In genomic region chr14:59483819-59484610, GRCh38 we compare ENCODE assay signal across 8 cellular contexts. TPM values are rescaled to one million over a fixed set of nuclear protein-coding genes. Genes with fewer than 3 reads are reported as not detected.
DNase-seq lines count a peak whose midpoint lies in the region; ATAC-seq and TF ChIP-seq lines count a peak whose summit lies in the region.

TSS of gene JKAMP (plus strand) at chr14:59484517. CDS start at chr14:59484590, 73 bp downstream.
TSS of gene L3HYPDH (minus strand) at chr14:59484408. CDS start at chr14:59484316, 92 bp downstream.

- ATAC-seq in GM19438 (IDR thresholded peaks at IDR 0.05; ENCODE audit: low read depth, unreplicated experiment) (peak; percentile 85), HG03575 (IDR thresholded peaks at IDR 0.05; ENCODE audit: extremely low read depth, insufficient number of reproducible peaks, low FRiP score, unreplicated experiment) (peak; percentile 60), right lobe of liver (peak; percentile 92 to 97 (median 93))

- WGBS in right lobe of liver (ENCODE audit: insufficient coverage, low coverage, low lambda C conversion rate, missing lambda C conversion rate), result 0% methylated on average over 12 of the region's 89 CpGs

- peak; percentile 59 to 67 (median 62) for TF ChIP-seq CTCF in right lobe of liver (IDR thresholded peaks at IDR 0.05)

- H3K4me3 ChIP-seq in CD4-positive, alpha-beta memory T cell (ENCODE audit: low read length in 2 of 2), result peak within 1 kb of the TSS; percentile 85 to 87
- peak within 1 kb of the TSS; percentile 53 to 93 (median 90) for H3K4me3 ChIP-seq in right lobe of liver

- H3K27me3 Mint-ChIP-seq in CD4-positive, alpha-beta memory T cell, result no peaks in the 10 kb centered on the region

- peak within 1 kb of the TSS; percentile 92 to 98 (median 96) for H3K4me3 Mint-ChIP-seq in CD4-positive, alpha-beta memory T cell

- peak; percentile 95 to 97 (median 95) for DNase-seq in CD4-positive, alpha-beta memory T cell
- DNase-seq in NCI-H82 (lab: John Stamatoyannopoulos, UW) (peak; percentile 97), dermis microvascular lymphatic vessel endothelial cell (ENCODE audit: low read depth in 2 of 2) (peak; percentile 87 to 96), right lobe of liver (peak; percentile 98 to 99 (median 99))
- DNase-seq in activated CD4-positive, alpha-beta T cell treated with anti-CD3 and anti-CD28 coated beads, Interleukin-2, amount 50 U/mL, for 48 hours, result peak; percentile 99
- peak; percentile 97 to 98 for DNase-seq in stimulated activated CD4-positive, alpha-beta T cell treated with anti-CD3 and anti-CD28 coated beads, Interleukin-4, amount 100 ng/mL, for 4 hours

- POLR2A ChIA-PET in CD4-positive, alpha-beta memory T cell (lab: Charles Lee; ENCODE audit: partially characterized antibody), result interaction anchor here (0.6 to 3.0 kb wide), 19 partner anchors 8 to 1497 kb away, joined by 3 to 39 read pairs (median 4); partner anchors contain the start of genes ARID4A, CCDC175, DAAM1 and DHRS7

- no peaks in the 10 kb centered on the region for H3K9me3 ChIP-seq in CD4-positive, alpha-beta memory T cell (ENCODE audit: control insufficient read depth in 1 of 2, low read length in 2 of 2)
- no peaks in the 10 kb centered on the region for H3K9me3 ChIP-seq in right lobe of liver

- intact Hi-C loops in CD4-positive, alpha-beta memory T cell (cut with micrococcal nuclease), result loop anchor here (1.0 to 2.0 kb wide), 9 partner anchors 19 to 1057 kb away; partner anchors contain the start of genes CCDC175, DAAM1, GPR135 and KIAA0586
- intact Hi-C loops in right lobe of liver (cut with DNase I), result no loop called here

- H3K4me1 ChIP-seq in CD4-positive, alpha-beta memory T cell (ENCODE audit: insufficient read depth, low read length), result peaks cover 62% of the 10 kb centered on the region
- H3K4me1 ChIP-seq in right lobe of liver, result peaks cover 0 to 30% (median 11%) of the 10 kb centered on the region in 4 donors

- peak; percentile 88 for TF ChIP-seq POLR2A in right lobe of liver (IDR thresholded peaks at IDR 0.05)

- H3K36me3 ChIP-seq in CD4-positive, alpha-beta memory T cell (ENCODE audit: insufficient read depth, low read length), result no peaks in the 10 kb centered on the region
- peaks cover 0 to 13% (median 2%) of the 10 kb centered on the region in 4 donors for H3K36me3 ChIP-seq in right lobe of liver

- peak within 1 kb of the TSS; percentile 90 to 99 (median 96) for H3K27ac Mint-ChIP-seq in CD4-positive, alpha-beta memory T cell

- CTCF ChIA-PET in CD4-positive, alpha-beta memory T cell (lab: Charles Lee; ENCODE audit: partially characterized antibody), result interaction anchor here (1.0 to 2.2 kb wide), 14 partner anchors 9 to 700 kb away, joined by 3 to 14 read pairs (median 4); partner anchors contain the start of gene CCDC175

- H3K27ac ChIP-seq in CD4-positive, alpha-beta memory T cell (ENCODE audit: low read depth, low read length), result peak within 1 kb of the TSS; percentile 82
- H3K27ac ChIP-seq in right lobe of liver, result peak within 1 kb of the TSS; percentile 91 to 93 (median 92)

- no peaks in the 10 kb centered on the region for H3K27me3 ChIP-seq in CD4-positive, alpha-beta memory T cell (ENCODE audit: insufficient read depth, low read length)
- no peaks in the 10 kb centered on the region for H3K27me3 ChIP-seq in right lobe of liver

- peaks cover 51 to 71% (median 58%) of the 10 kb centered on the region in 4 donors for H3K4me1 Mint-ChIP-seq in CD4-positive, alpha-beta memory T cell

- peaks cover 13 to 21% of the 10 kb centered on the region in 2 donors for H3K36me3 Mint-ChIP-seq in CD4-positive, alpha-beta memory T cell

- H3K9me3 Mint-ChIP-seq in CD4-positive, alpha-beta memory T cell, result no peaks in the 10 kb centered on the region

RNA-seq across cellular contexts. Expression of gene JKAMP, which starts in this region (rescaled TPM):
- total RNA-seq in CD4-positive, alpha-beta memory T cell, result 10 to 100 TPM; 29.9 to 31.9 TPM
- 10 to 100 TPM; 62.0 to 80.8 TPM for polyA plus RNA-seq in CD4-positive, alpha-beta memory T cell
- 38.1 and 51.8 TPM in 2 replicates for total RNA-seq in dermis microvascular lymphatic vessel endothelial cell
- total RNA-seq in right lobe of liver, result 10 to 100 TPM; 15.3 to 32.3 (median 16.1) TPM

RNA-seq across cellular contexts. Expression of gene L3HYPDH, which starts in this region (rescaled TPM):
- total RNA-seq in CD4-positive, alpha-beta memory T cell, result 10 to 100 TPM; 52.2 to 52.4 TPM
- 1 to 10 TPM; 4.0 to 4.9 TPM for polyA plus RNA-seq in CD4-positive, alpha-beta memory T cell
- total RNA-seq in dermis microvascular lymphatic vessel endothelial cell (16.8 and 24.1 TPM in 2 replicates), right lobe of liver (10 to 100 TPM; 10.3 to 48.5 (median 23.4) TPM)

Comparison
In these comparisons a context has a peak if more than half of its experiments do, and no peak if none do; other contexts are left out.
1. Peak in every context shown above with its lines: DNase-seq, ATAC-seq, H3K4me3 ChIP-seq and H3K27ac ChIP-seq.